1 cellular context compared by ENCODE assay signal in the genomic region with DNA sequence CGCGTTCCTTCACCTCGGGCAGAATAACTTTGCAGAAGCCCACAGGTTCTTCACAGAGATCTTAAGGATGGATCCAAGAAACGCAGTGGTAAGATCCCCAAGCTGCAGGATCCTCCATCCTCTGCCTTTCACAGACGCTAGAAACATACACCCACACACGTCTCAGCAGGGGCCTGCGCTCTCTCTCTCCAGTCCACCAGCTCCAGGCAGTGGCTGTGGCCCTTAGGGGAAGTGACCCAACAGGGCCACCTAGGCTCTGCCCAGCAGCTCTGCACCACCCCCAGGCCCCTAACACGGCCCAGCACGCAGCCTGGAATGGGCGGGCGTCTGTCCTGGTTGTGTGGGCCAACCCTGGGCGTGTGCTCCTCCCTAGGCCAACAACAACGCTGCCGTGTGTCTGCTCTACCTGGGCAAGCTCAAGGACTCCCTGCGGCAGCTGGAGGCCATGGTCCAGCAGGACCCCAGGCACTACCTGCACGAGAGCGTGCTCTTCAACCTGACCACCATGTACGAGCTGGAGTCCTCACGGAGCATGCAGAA.
TF ChIP-seq lines count a peak whose summit lies in the region.

No MANE protein-coding gene starts in this region.

TF ChIP-seq in H1, 55 proteins besides CTCF, POLR2A, EP300 and RAD21:
- no peak for TF ChIP-seq CBX8 (IDR thresholded peaks at IDR 0.05; ENCODE audit: borderline replicate concordance, low read depth, low read length)
- no peak for TF ChIP-seq RNF2 (IDR thresholded peaks at IDR 0.05; ENCODE audit: borderline replicate concordance, low read depth, low read length, missing control alignments, poor library complexity, severe bottlenecking)
- TF ChIP-seq, protein P1, sequence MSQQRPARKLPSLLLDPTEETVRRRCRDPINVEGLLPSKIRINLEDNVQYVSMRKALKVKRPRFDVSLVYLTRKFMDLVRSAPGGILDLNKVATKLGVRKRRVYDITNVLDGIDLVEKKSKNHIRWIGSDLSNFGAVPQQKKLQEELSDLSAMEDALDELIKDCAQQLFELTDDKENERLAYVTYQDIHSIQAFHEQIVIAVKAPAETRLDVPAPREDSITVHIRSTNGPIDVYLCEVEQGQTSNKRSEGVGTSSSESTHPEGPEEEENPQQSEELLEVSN (IDR thresholded peaks at IDR 0.05): no peak
- no peak for TF ChIP-seq ASH2L (IDR thresholded peaks at IDR 0.05; ENCODE audit: low read length)
